1 cellular context compared by ENCODE assay signal in genomic region chr15:89905846-89906378, GRCh38.
TF ChIP-seq lines count a peak whose summit lies in the region.

No MANE protein-coding gene starts in this region.

TF ChIP-seq in H1, 55 proteins besides CTCF, POLR2A, EP300 and RAD21:
- TF ChIP-seq, protein P1, sequence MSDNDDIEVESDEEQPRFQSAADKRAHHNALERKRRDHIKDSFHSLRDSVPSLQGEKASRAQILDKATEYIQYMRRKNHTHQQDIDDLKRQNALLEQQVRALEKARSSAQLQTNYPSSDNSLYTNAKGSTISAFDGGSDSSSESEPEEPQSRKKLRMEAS (IDR thresholded peaks at IDR 0.05), result no peak
- no peak for TF ChIP-seq E2F6 (IDR thresholded peaks at IDR 0.05)
- TF ChIP-seq CEBPB (IDR thresholded peaks at IDR 0.05; ENCODE audit: low read depth, low read length), result no peak
- no peak for TF ChIP-seq EZH2 (IDR thresholded peaks at IDR 0.05; ENCODE audit: low read depth, low read length, severe bottlenecking)
- no peak for TF ChIP-seq HDAC6 (IDR thresholded peaks at IDR 0.05; ENCODE audit: low read depth, low read length)
- no peak for TF ChIP-seq KDM1A (IDR thresholded peaks at IDR 0.05; ENCODE audit: borderline replicate concordance, low read length)
- TF ChIP-seq KDM5A (IDR thresholded peaks at IDR 0.05; ENCODE audit: low read length), result no peak
